Comparison of ENCODE assay signal across 15 cellular contexts in the genomic region with DNA sequence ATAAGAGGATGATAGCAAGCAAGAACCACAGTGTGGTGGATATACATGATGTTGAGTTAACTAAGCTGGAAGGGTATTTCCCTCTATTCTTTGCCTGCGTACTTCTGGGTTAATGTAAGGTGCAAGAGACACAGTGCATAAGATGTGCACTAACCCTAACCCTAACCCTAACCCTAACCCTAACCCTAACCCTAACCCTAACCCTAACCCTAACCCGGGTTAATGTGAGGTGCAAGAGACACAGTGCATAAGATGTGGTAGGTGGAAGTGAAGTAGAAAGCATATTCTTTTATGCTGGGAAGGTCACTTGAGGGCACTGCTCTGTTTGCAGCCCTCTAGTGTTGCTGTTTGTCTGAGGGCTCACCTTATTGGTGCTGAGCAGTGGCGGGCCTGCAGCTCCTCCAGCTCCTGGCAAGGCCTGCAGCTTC.
DNase-seq lines count a peak whose midpoint lies in the region; ATAC-seq and TF ChIP-seq lines count a peak whose summit lies in the region.
"Had no signal": no experiment of that assay in that cellular context is flagged by ENCODE, and none has a peak within 500 bp of the region (broad histone marks: within the 10 kb centered on the region; RNA-seq: fewer than 3 reads in every experiment).

No MANE protein-coding gene starts in this region.

- H3K9me2 ChIP-seq in GM23338 (ENCODE audit: insufficient read depth) = no peaks in the 10 kb centered on the region

- H3K4me2 ChIP-seq in GM23338 = no peak overlapping the region

- no peaks in the 10 kb centered on the region for H3K9me3 ChIP-seq in mucosa of descending colon
- H3K9me3 ChIP-seq: right lobe of liver had no signal

- no peak for DNase-seq in activated CD4-positive, CD25-positive, alpha-beta regulatory T cell treated with anti-CD3 and anti-CD28 coated beads, Interleukin-2, amount 50 U/mL, for 72 hours
- DNase-seq in GM23338 (ENCODE audit: low spot score) (peak; percentile 41), mucosa of descending colon (peak in 1 of 3 donors; percentile 16), foreskin melanocyte (no peak), progenitor cell of endocrine pancreas (ENCODE audit: low spot score, unreplicated experiment) (no peak), amygdala (lab: John Stamatoyannopoulos, UW) (no peak)
- DNase-seq in T-helper 2 cell treated with Interferon-gamma antibody and Interleukin-4, amounts not matched to agents 5 μg/mL and 100 μg/mL, for 36 hours (ENCODE audit: low spot score) = no peak
- DNase-seq: DMS153, erythroblast, GM23248, NCI-H526, right lobe of liver had no signal

- no peaks in the 10 kb centered on the region for H3K36me3 Mint-ChIP-seq in GM23338 (ENCODE audit: low read depth)
- peaks cover 44% of the 10 kb centered on the region for H3K36me3 Mint-ChIP-seq in T-helper 2 cell treated with Interferon-gamma antibody and Interleukin-4, amounts not matched to agents 5 μg/mL and 100 μg/mL, for 36 hours (ENCODE audit: low read depth)
- H3K36me3 Mint-ChIP-seq in progenitor cell of endocrine pancreas (ENCODE audit: insufficient read depth) = no peaks in the 10 kb centered on the region
- H3K36me3 Mint-ChIP-seq: brain had no signal

- H3K27me3 Mint-ChIP-seq in GM23338 (ENCODE audit: insufficient read depth, low read depth, poor library complexity) (peaks cover 3% of the 10 kb centered on the region), progenitor cell of endocrine pancreas (no peaks in the 10 kb centered on the region)
- H3K27me3 Mint-ChIP-seq in T-helper 2 cell treated with Interferon-gamma antibody and Interleukin-4, amounts not matched to agents 5 μg/mL and 100 μg/mL, for 36 hours (ENCODE audit: low read depth) = no peaks in the 10 kb centered on the region
- H3K27me3 Mint-ChIP-seq: brain had no signal

- no peaks in the 10 kb centered on the region for H3K27me3 ChIP-seq in GM23338 (ENCODE audit: insufficient read depth)
- H3K27me3 ChIP-seq: right lobe of liver had no signal

- peak overlapping the region; percentile 53; the same call in 1 of the 2 replicates for H2AFZ ChIP-seq in GM23338
- H2AFZ ChIP-seq: GM23248 had no signal

- no peaks in the 10 kb centered on the region for H3K4me1 ChIP-seq in GM23338 (ENCODE audit: insufficient read depth)
- H3K4me1 ChIP-seq in mucosa of descending colon (ENCODE audit: low read depth) = no peaks in the 10 kb centered on the region
- H3K4me1 ChIP-seq: right lobe of liver had no signal

- H3K36me3 ChIP-seq in GM23338 (ENCODE audit: insufficient read depth) (no peaks in the 10 kb centered on the region), mucosa of descending colon (ENCODE audit: low read depth) (no peaks in the 10 kb centered on the region)
- H3K36me3 ChIP-seq: right lobe of liver had no signal

- no peaks in the 10 kb centered on the region for H3F3A ChIP-seq in GM23338 (replicated peaks; ENCODE audit: low read depth)

- no peaks in the 10 kb centered on the region for H3K79me2 ChIP-seq in GM23338 (replicated peaks; ENCODE audit: insufficient read depth)

- no peak overlapping the region for H3K27ac ChIP-seq in GM23338 (ENCODE audit: low read depth)
- H3K27ac ChIP-seq: 22Rv1, GM23248, right lobe of liver had no signal

- intact Hi-C loops in mucosa of descending colon (cut with DNase I, micrococcal nuclease) = no loop called here

- H3K4me1 Mint-ChIP-seq in GM23338 (no peaks in the 10 kb centered on the region), progenitor cell of endocrine pancreas (ENCODE audit: low read depth) (peaks cover 5% of the 10 kb centered on the region)
- peaks cover 47% of the 10 kb centered on the region for H3K4me1 Mint-ChIP-seq in T-helper 2 cell treated with Interferon-gamma antibody and Interleukin-4, amounts not matched to agents 5 μg/mL and 100 μg/mL, for 36 hours (ENCODE audit: low read depth)

- H3K4me3 Mint-ChIP-seq in GM23338 = no peak overlapping the region
- H3K4me3 Mint-ChIP-seq in T-helper 2 cell treated with Interferon-gamma antibody and Interleukin-4, amounts not matched to agents 5 μg/mL and 100 μg/mL, for 36 hours = peak overlapping the region; percentile 62
- H3K4me3 Mint-ChIP-seq in progenitor cell of endocrine pancreas (ENCODE audit: low read depth) = no peak overlapping the region
- H3K4me3 Mint-ChIP-seq: brain had no signal

- ATAC-seq in activated CD4-positive, CD25-positive, alpha-beta regulatory T cell treated with anti-CD3 and anti-CD28 coated beads, Interleukin-2, amount 50 U/mL, for 24 hours = peak; percentile 74
- ATAC-seq in GM23338 = peak; percentile 93
- peak; percentile 76 for ATAC-seq in mucosa of descending colon

- no peaks in the 10 kb centered on the region for H4K20me1 ChIP-seq in GM23338 (replicated peaks; ENCODE audit: insufficient read depth)

- TF ChIP-seq CTCF in GM23338 (conservative IDR thresholded peaks at IDR 0.05; ENCODE audit: low read depth in 2 of 2) (peak in 1 of 2 experiments; percentile 29; a peak in 1 of 4 replicates), mucosa of descending colon (IDR thresholded peaks at IDR 0.05) (no peak), progenitor cell of endocrine pancreas (IDR thresholded peaks at IDR 0.05; ENCODE audit: unreplicated experiment) (no peak)

- H3K27ac Mint-ChIP-seq in GM23338 (no peak overlapping the region), progenitor cell of endocrine pancreas (no peak overlapping the region)
- peak overlapping the region; percentile 77 for H3K27ac Mint-ChIP-seq in T-helper 2 cell treated with Interferon-gamma antibody and Interleukin-4, amounts not matched to agents 5 μg/mL and 100 μg/mL, for 36 hours
- H3K27ac Mint-ChIP-seq: brain had no signal

- H3K4me3 ChIP-seq in GM23338 = no peak overlapping the region
- H3K4me3 ChIP-seq in mucosa of descending colon = no peak overlapping the region
- H3K4me3 ChIP-seq: GM23248, right lobe of liver had no signal

- no peaks in the 10 kb centered on the region for H3K9me3 Mint-ChIP-seq in GM23338
- H3K9me3 Mint-ChIP-seq in T-helper 2 cell treated with Interferon-gamma antibody and Interleukin-4, amounts not matched to agents 5 μg/mL and 100 μg/mL, for 36 hours = peaks cover 7% of the 10 kb centered on the region
- no peaks in the 10 kb centered on the region for H3K9me3 Mint-ChIP-seq in progenitor cell of endocrine pancreas (ENCODE audit: low read depth)
- H3K9me3 Mint-ChIP-seq: brain had no signal

TF ChIP-seq in GM23338, 12 proteins besides CTCF, POLR2A, EP300 and RAD21:
- TF ChIP-seq EZH2 (IDR thresholded peaks at IDR 0.05; ENCODE audit: low read depth, unreplicated experiment) = no peak
- TF ChIP-seq, protein P1, sequence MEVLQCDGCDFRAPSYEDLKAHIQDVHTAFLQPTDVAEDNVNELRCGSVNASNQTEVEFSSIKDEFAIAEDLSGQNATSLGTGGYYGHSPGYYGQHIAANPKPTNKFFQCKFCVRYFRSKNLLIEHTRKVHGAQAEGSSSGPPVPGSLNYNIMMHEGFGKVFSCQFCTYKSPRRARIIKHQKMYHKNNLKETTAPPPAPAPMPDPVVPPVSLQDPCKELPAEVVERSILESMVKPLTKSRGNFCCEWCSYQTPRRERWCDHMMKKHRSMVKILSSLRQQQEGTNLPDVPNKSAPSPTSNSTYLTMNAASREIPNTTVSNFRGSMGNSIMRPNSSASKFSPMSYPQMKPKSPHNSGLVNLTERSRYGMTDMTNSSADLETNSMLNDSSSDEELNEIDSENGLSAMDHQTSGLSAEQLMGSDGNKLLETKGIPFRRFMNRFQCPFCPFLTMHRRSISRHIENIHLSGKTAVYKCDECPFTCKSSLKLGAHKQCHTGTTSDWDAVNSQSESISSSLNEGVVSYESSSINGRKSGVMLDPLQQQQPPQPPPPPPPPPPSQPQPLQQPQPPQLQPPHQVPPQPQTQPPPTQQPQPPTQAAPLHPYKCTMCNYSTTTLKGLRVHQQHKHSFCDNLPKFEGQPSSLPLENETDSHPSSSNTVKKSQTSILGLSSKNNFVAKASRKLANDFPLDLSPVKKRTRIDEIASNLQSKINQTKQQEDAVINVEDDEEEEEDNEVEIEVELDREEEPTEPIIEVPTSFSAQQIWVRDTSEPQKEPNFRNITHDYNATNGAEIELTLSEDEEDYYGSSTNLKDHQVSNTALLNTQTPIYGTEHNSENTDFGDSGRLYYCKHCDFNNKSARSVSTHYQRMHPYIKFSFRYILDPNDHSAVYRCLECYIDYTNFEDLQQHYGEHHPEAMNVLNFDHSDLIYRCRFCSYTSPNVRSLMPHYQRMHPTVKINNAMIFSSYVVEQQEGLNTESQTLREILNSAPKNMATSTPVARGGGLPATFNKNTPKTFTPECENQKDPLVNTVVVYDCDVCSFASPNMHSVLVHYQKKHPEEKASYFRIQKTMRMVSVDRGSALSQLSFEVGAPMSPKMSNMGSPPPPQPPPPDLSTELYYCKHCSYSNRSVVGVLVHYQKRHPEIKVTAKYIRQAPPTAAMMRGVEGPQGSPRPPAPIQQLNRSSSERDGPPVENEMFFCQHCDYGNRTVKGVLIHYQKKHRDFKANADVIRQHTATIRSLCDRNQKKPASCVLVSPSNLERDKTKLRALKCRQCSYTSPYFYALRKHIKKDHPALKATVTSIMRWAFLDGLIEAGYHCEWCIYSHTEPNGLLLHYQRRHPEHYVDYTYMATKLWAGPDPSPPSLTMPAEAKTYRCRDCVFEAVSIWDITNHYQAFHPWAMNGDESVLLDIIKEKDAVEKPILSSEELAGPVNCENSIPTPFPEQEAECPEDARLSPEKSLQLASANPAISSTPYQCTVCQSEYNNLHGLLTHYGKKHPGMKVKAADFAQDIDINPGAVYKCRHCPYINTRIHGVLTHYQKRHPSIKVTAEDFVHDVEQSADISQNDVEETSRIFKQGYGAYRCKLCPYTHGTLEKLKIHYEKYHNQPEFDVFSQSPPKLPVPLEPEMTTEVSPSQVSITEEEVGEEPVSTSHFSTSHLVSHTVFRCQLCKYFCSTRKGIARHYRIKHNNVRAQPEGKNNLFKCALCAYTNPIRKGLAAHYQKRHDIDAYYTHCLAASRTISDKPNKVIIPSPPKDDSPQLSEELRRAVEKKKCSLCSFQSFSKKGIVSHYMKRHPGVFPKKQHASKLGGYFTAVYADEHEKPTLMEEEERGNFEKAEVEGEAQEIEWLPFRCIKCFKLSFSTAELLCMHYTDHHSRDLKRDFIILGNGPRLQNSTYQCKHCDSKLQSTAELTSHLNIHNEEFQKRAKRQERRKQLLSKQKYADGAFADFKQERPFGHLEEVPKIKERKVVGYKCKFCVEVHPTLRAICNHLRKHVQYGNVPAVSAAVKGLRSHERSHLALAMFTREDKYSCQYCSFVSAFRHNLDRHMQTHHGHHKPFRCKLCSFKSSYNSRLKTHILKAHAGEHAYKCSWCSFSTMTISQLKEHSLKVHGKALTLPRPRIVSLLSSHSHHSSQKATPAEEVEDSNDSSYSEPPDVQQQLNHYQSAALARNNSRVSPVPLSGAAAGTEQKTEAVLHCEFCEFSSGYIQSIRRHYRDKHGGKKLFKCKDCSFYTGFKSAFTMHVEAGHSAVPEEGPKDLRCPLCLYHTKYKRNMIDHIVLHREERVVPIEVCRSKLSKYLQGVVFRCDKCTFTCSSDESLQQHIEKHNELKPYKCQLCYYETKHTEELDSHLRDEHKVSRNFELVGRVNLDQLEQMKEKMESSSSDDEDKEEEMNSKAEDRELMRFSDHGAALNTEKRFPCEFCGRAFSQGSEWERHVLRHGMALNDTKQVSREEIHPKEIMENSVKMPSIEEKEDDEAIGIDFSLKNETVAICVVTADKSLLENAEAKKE (CRISPR knock-in tag; IDR thresholded peaks at IDR 0.05) = no peak
- TF ChIP-seq ZNF114 (CRISPR knock-in tag; IDR thresholded peaks at IDR 0.05) = no peak
- no peak for TF ChIP-seq ZNF331 (CRISPR knock-in tag; IDR thresholded peaks at IDR 0.05; ENCODE audit: low read depth)
